Comparison of ENCODE assay signal across 8 cellular contexts in the genomic region with DNA sequence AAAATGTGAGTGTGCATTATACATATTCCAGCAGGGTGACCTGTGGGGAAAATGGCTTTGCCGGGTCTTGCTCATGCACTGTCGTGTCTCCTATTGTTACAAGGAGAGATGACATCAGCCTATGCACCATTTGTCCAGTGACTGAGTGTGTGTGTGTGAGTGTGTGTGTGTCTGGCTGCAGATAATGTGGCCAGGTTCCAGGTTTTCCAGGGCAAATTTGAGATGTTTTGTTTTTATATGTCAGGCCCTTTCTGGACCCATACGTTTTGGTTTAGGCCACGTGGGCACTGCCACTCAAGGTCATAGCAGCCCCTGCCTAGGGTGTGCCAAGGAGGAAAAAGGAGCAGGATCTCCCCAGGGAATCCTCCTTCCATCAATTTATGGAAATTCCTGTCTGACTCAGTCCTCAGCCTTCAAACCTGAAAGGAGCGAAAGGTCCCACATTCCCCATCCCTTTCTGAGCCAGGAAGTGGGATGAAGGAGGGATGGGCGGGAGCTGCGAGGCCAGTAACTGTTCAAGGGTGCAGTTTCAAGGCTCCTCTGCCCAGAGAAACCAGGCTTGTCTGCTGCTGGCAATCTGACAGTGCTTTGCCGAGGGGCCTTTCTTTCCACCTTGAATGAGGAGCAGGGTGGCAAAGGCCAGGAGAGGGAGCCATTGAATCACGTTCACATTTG.
DNase-seq lines count a peak whose midpoint lies in the region; ATAC-seq, FAIRE-seq and TF ChIP-seq lines count a peak whose summit lies in the region.

No MANE protein-coding gene starts in this region.

- no peak for TF ChIP-seq POLR2A in esophagus muscularis mucosa (IDR thresholded peaks at IDR 0.05; ENCODE audit: low read depth)

- DNase-seq in NCI-H2081 (lab: John Stamatoyannopoulos, UW), result peak; percentile 43 to 68
- no peak for DNase-seq in NCI-H2081 treated with DMSO at 0.1 percent for 48 hours (lab: John Stamatoyannopoulos, UW)
- peak; percentile 94 for DNase-seq in M059J (ENCODE audit: low read depth)
- DNase-seq in SJCRH30, result peak; percentile 48 to 66
- no peak for DNase-seq in esophagus muscularis mucosa (ENCODE audit: extremely low spot score)
- DNase-seq in pancreas, result no peak

- H3K4me3 ChIP-seq in SJCRH30 (no peak overlapping the region), esophagus muscularis mucosa (no peak overlapping the region), pancreas (no peak overlapping the region)

- H3K4me1 ChIP-seq in SJCRH30, result no peaks in the 10 kb centered on the region
- H3K4me1 ChIP-seq in esophagus muscularis mucosa, result peaks cover 23 to 41% (median 37%) of the 10 kb centered on the region in 4 donors
- no peaks in the 10 kb centered on the region for H3K4me1 ChIP-seq in pancreas

- H3K9me3 ChIP-seq in SJCRH30 (replicated peaks), result no peaks in the 10 kb centered on the region
- no peaks in the 10 kb centered on the region for H3K9me3 ChIP-seq in esophagus muscularis mucosa
- H3K9me3 ChIP-seq in pancreas, result no peaks in the 10 kb centered on the region

- H3K27me3 ChIP-seq in SJCRH30, result no peaks in the 10 kb centered on the region
- peaks cover 0 to 14% (median 0%) of the 10 kb centered on the region in 4 donors for H3K27me3 ChIP-seq in esophagus muscularis mucosa
- no peaks in the 10 kb centered on the region for H3K27me3 ChIP-seq in pancreas

- H3K36me3 ChIP-seq in SJCRH30, result no peaks in the 10 kb centered on the region
- no peaks in the 10 kb centered on the region for H3K36me3 ChIP-seq in esophagus muscularis mucosa
- H3K36me3 ChIP-seq in pancreas, result no peaks in the 10 kb centered on the region

- ATAC-seq in pancreas (peak in 3 of 4 donors; percentile 57 to 61 (median 57)), HG03439 (IDR thresholded peaks at IDR 0.05; ENCODE audit: unreplicated experiment) (no peak), HG02885 (IDR thresholded peaks at IDR 0.05; ENCODE audit: poor library complexity, unreplicated experiment) (no peak)

- WGBS in esophagus muscularis mucosa, result 24% methylated on average over 9 of the region's 9 CpGs
- WGBS in pancreas, 2 donors, result 27 to 31% methylated on average over 9 of the region's 9 CpGs

- intact Hi-C loops in esophagus muscularis mucosa (cut with DNase I) (loop anchor here (5.0 to 10.0 kb wide), 3 partner anchors 91 to 311 kb away; a partner anchor contains a TSS), pancreas (cut with DNase I) (loop anchor here in 2 of 3 donors (5.0 kb wide), 1 partner anchor 251 kb away; no protein-coding TSS in a partner anchor)

- no peak for FAIRE-seq in pancreas (lab: Jason Lieb, UNC)

- TF ChIP-seq CTCF in esophagus muscularis mucosa (IDR thresholded peaks at IDR 0.05) (peak; percentile 37 to 46 (median 42)), pancreas (IDR thresholded peaks at IDR 0.05) (no peak)

- TF ChIP-seq EP300 in esophagus muscularis mucosa (IDR thresholded peaks at IDR 0.05), result no peak

- H3K27ac ChIP-seq in SJCRH30 (no peak overlapping the region), esophagus muscularis mucosa (replicated peaks in 1 of 4) (no peak overlapping the region), pancreas (no peak overlapping the region)

Comparison
In these comparisons a context has a peak if more than half of its experiments do, and no peak if none do; other contexts are left out.
1. DNase-seq: peak in NCI-H2081 (2 of 2), M059J (single experiment) and SJCRH30 (2 of 2); none in NCI-H2081 treated with DMSO at 0.1 percent for 48 hours (single experiment), esophagus muscularis mucosa (single experiment) and pancreas (0 of 6).
2. CTCF ChIP-seq: peak in esophagus muscularis mucosa (3 of 3); none in pancreas (0 of 4).
3. ATAC-seq: peak in pancreas (3 of 4); none in HG03439 (single experiment) and HG02885 (single experiment).